19 cellular contexts compared by ENCODE assay signal in genomic region chr7:96212474-96212873, GRCh38.
"Had no signal": no experiment of that assay in that cellular context is flagged by ENCODE, and none has a peak within 500 bp of the region (broad histone marks: within the 10 kb centered on the region; RNA-seq: fewer than 3 reads in every experiment).

No MANE protein-coding gene starts in this region.

- H3K4me3 Mint-ChIP-seq: activated CD8-positive, alpha-beta T cell treated with anti-CD3 and anti-CD28 coated beads for 36 hours; activated naive CD4-positive, alpha-beta T cell treated with anti-CD3 and anti-CD28 coated beads, Interleukin-2, amount 10 ng/mL, durations not matched to agents 7 days and 5 days; activated naive CD8-positive, alpha-beta T cell treated with anti-CD3 and anti-CD28 coated beads for 36 hours; activated T-cell treated with anti-CD3 and anti-CD28 coated beads, Interleukin-2, amount 50 U/mL, for 72 hours had no signal

- H3K36me3 Mint-ChIP-seq: activated naive CD4-positive, alpha-beta T cell treated with anti-CD3 and anti-CD28 coated beads, Interleukin-2, amount 10 ng/mL, durations not matched to agents 7 days and 5 days had no signal

- H3K36me3 ChIP-seq: brain microvascular endothelial cell had no signal

- H3K27ac ChIP-seq: brain microvascular endothelial cell, SK-N-MC had no signal

- H3K27me3 ChIP-seq: brain microvascular endothelial cell had no signal

- H3K27me3 Mint-ChIP-seq: activated CD8-positive, alpha-beta T cell treated with anti-CD3 and anti-CD28 coated beads for 36 hours; activated naive CD4-positive, alpha-beta T cell treated with anti-CD3 and anti-CD28 coated beads, Interleukin-2, amount 10 ng/mL, durations not matched to agents 7 days and 5 days; activated naive CD8-positive, alpha-beta T cell treated with anti-CD3 and anti-CD28 coated beads for 36 hours had no signal

- H3K9me3 Mint-ChIP-seq: activated naive CD4-positive, alpha-beta T cell treated with anti-CD3 and anti-CD28 coated beads, Interleukin-2, amount 10 ng/mL, durations not matched to agents 7 days and 5 days had no signal

- H3K4me1 Mint-ChIP-seq: activated naive CD4-positive, alpha-beta T cell treated with anti-CD3 and anti-CD28 coated beads, Interleukin-2, amount 10 ng/mL, durations not matched to agents 7 days and 5 days; activated naive CD8-positive, alpha-beta T cell treated with anti-CD3 and anti-CD28 coated beads for 36 hours had no signal

- H3K27ac Mint-ChIP-seq: activated CD8-positive, alpha-beta T cell treated with anti-CD3 and anti-CD28 coated beads for 36 hours; activated naive CD4-positive, alpha-beta T cell treated with anti-CD3 and anti-CD28 coated beads, Interleukin-2, amount 10 ng/mL, durations not matched to agents 7 days and 5 days; activated naive CD8-positive, alpha-beta T cell treated with anti-CD3 and anti-CD28 coated beads for 36 hours; activated T-cell treated with anti-CD3 and anti-CD28 coated beads, Interleukin-2, amount 50 U/mL, for 72 hours; activated T-helper 2 cell treated with anti-CD3 and anti-CD28 coated beads, Interferon-gamma antibody, Interleukin-2, Interleukin-4, amounts not matched to agents 10 μg/mL and 5 μg/mL and 100 μg/mL, durations not matched to agents 14 hours and 24 hours and 36 hours had no signal

- DNase-seq: activated CD4-positive, alpha-beta T cell treated with anti-CD3 and anti-CD28 coated beads for 4 hours; activated CD8-positive, alpha-beta memory T cell treated with anti-CD3 and anti-CD28 coated beads, Interleukin-2, amount 50 U/mL, for 4 hours; activated CD8-positive, alpha-beta T cell treated with anti-CD3 and anti-CD28 coated beads for 36 hours; activated gamma-delta T cell treated with Interleukin-2 at 50 U/mL for 16 hours; activated naive CD4-positive, alpha-beta T cell treated with anti-CD3 and anti-CD28 coated beads, Interleukin-2, amount 10 ng/mL, durations not matched to agents 7 days and 5 days; activated naive CD8-positive, alpha-beta T cell treated with anti-CD3 and anti-CD28 coated beads for 36 hours; activated T-cell treated with anti-CD3 and anti-CD28 coated beads, Interleukin-2, amount 50 U/mL, for 72 hours; brain microvascular endothelial cell; cerebellar nuclear complex; NCI-H1694; NCI-H2029; NCI-H2107; NCI-H2171 treated with DMSO at 0.1 percent for 48 hours; NCI-H226; NCI-H510A treated with DMSO at 0.1 percent for 48 hours; RPMI8226; T-helper 1 cell had no signal

- H3K4me3 ChIP-seq: SK-N-MC had no signal
